8 cellular contexts compared by ENCODE assay signal in genomic region chr4:76067652-76068286, GRCh38. TPM values are rescaled to one million over a fixed set of nuclear protein-coding genes. Genes with fewer than 3 reads are reported as not detected.
DNase-seq lines count a peak whose midpoint lies in the region; ATAC-seq and TF ChIP-seq lines count a peak whose summit lies in the region.

No MANE protein-coding gene starts in this region.

- H3K4me3 Mint-ChIP-seq in activated naive CD4-positive, alpha-beta T cell treated with anti-CD3 and anti-CD28 coated beads, Interleukin-2, amount 10 ng/mL, durations not matched to agents 7 days and 5 days, result no peak overlapping the region

- H3F3A ChIP-seq in Loucy (ENCODE audit: low read depth), result no peaks in the 10 kb centered on the region

- H2AFZ ChIP-seq in Loucy (ENCODE audit: low read length), result no peak overlapping the region

- H3K9me2 ChIP-seq in Loucy (replicated peaks; ENCODE audit: low read depth, low read length), result no peaks in the 10 kb centered on the region

- 2% methylated on average over 2 of the region's 2 CpGs for WGBS in prostate gland

- TF ChIP-seq POLR2A in prostate gland (IDR thresholded peaks at IDR 0.05), result no peak

- in situ Hi-C loops in Caki2 (cut with HindIII; ENCODE audit: low pct_unique_long_range_greater_than_20kb, low sequenced_read_pairs), result no loop called here

- TF ChIP-seq CTCF in Loucy (conservative IDR thresholded peaks at IDR 0.05; ENCODE audit: low read length) (peak; percentile 88), prostate gland (IDR thresholded peaks at IDR 0.05) (peak; percentile 63 to 83 (median 74))

- no peak overlapping the region for H3K9ac ChIP-seq in Loucy (ENCODE audit: low read depth, low read length, poor library complexity, severe bottlenecking)

- no peak overlapping the region for H3K4me2 ChIP-seq in Loucy (ENCODE audit: low read depth, low read length, poor library complexity, severe bottlenecking)

- intact Hi-C loops in head of caudate nucleus (cut with DNase I) (no loop called here), prostate gland (cut with DNase I) (loop anchor here (1.0 to 10.0 kb wide), 2 partner anchors 72 to 153 kb away; no protein-coding TSS in a partner anchor)

- H4K20me1 ChIP-seq in Loucy (ENCODE audit: insufficient read depth, low read length, poor library complexity, severe bottlenecking), result no peaks in the 10 kb centered on the region

- peak; percentile 44 for DNase-seq in Caki2 (ENCODE audit: low read depth)
- DNase-seq in activated naive CD4-positive, alpha-beta T cell treated with anti-CD3 and anti-CD28 coated beads, Interleukin-2, amount 10 ng/mL, durations not matched to agents 7 days and 5 days, result peak; percentile 81
- DNase-seq in head of caudate nucleus, result peak; percentile 38 to 90 (median 77)
- DNase-seq in prostate gland (ENCODE audit: low spot score), result peak; percentile 79

- no peaks in the 10 kb centered on the region for H3K9me3 Mint-ChIP-seq in activated naive CD4-positive, alpha-beta T cell treated with anti-CD3 and anti-CD28 coated beads, Interleukin-2, amount 10 ng/mL, durations not matched to agents 7 days and 5 days

- H3K9me3 ChIP-seq in Loucy (ENCODE audit: insufficient read depth, low read depth, low read length) (no peaks in the 10 kb centered on the region), prostate gland (no peaks in the 10 kb centered on the region)

- no peaks in the 10 kb centered on the region for H3K79me2 ChIP-seq in Loucy (ENCODE audit: insufficient read depth, low read length)

- H3K4me1 Mint-ChIP-seq in activated naive CD4-positive, alpha-beta T cell treated with anti-CD3 and anti-CD28 coated beads, Interleukin-2, amount 10 ng/mL, durations not matched to agents 7 days and 5 days, result no peaks in the 10 kb centered on the region

- peak; percentile 83 for ATAC-seq in GM21515 (IDR thresholded peaks at IDR 0.05; ENCODE audit: unreplicated experiment)
- peak; percentile 99 for ATAC-seq in SK-N-SH treated with all-trans-retinoic acid at 6 μM for 48 hours
- no peak for ATAC-seq in GM19023 (IDR thresholded peaks at IDR 0.05; ENCODE audit: unreplicated experiment)

- no peaks in the 10 kb centered on the region for H3K27me3 Mint-ChIP-seq in activated naive CD4-positive, alpha-beta T cell treated with anti-CD3 and anti-CD28 coated beads, Interleukin-2, amount 10 ng/mL, durations not matched to agents 7 days and 5 days

- no peaks in the 10 kb centered on the region for H3K27me3 ChIP-seq in Loucy (ENCODE audit: insufficient read depth, low read length, poor library complexity, severe bottlenecking)
- no peaks in the 10 kb centered on the region for H3K27me3 ChIP-seq in prostate gland (replicated peaks; ENCODE audit: insufficient read depth)

- H3K4me1 ChIP-seq in Loucy (ENCODE audit: insufficient read depth, low read length, poor library complexity, severe bottlenecking) (no peaks in the 10 kb centered on the region), prostate gland (replicated peaks) (no peaks in the 10 kb centered on the region)

- no peaks in the 10 kb centered on the region for H3K36me3 ChIP-seq in Loucy (ENCODE audit: insufficient read depth, low read length)
- no peaks in the 10 kb centered on the region for H3K36me3 ChIP-seq in prostate gland

- no peak overlapping the region for H3K27ac Mint-ChIP-seq in activated naive CD4-positive, alpha-beta T cell treated with anti-CD3 and anti-CD28 coated beads, Interleukin-2, amount 10 ng/mL, durations not matched to agents 7 days and 5 days

- H3K36me3 Mint-ChIP-seq in activated naive CD4-positive, alpha-beta T cell treated with anti-CD3 and anti-CD28 coated beads, Interleukin-2, amount 10 ng/mL, durations not matched to agents 7 days and 5 days, result no peaks in the 10 kb centered on the region

- no peak overlapping the region for H3K4me3 ChIP-seq in Loucy (ENCODE audit: low read length, poor library complexity, severe bottlenecking)
- H3K4me3 ChIP-seq in prostate gland, result no peak overlapping the region

- CTCF ChIA-PET in activated naive CD4-positive, alpha-beta T cell treated with anti-CD3 and anti-CD28 coated beads, Interleukin-2, amount 10 ng/mL, durations not matched to agents 7 days and 5 days (lab: Charles Lee), result interaction anchor here (1.0 to 4.0 kb wide), 6 partner anchors 10 to 76 kb away, joined by 3 to 50 read pairs (median 4); no protein-coding TSS in a partner anchor

- no peak overlapping the region for H3K27ac ChIP-seq in prostate gland

TF ChIP-seq in SK-N-SH treated with all-trans-retinoic acid at 6 μM for 48 hours, 23 proteins besides CTCF, POLR2A, EP300 and RAD21:
- TF ChIP-seq CSDC2 (CRISPR knock-in tag; IDR thresholded peaks at IDR 0.05) (no peak), CSRNP3 (CRISPR knock-in tag; IDR thresholded peaks at IDR 0.05) (no peak)
TF ChIP-seq in SK-N-SH treated with all-trans-retinoic acid at 6 μM for 48 hours: peak in this region for 0.

RNA-seq across cellular contexts. Expression of gene ART3, which starts 6.7 kb away (rescaled TPM):
- total RNA-seq in Caki2 (2014; rRNA removed; shearing (Covaris generic); ENCODE audit: low replicate concordance), result not detected in 2 replicates
- 10 to 100 TPM in 1 of 2 donors, 1 to 10 TPM in 1; 3.8 to 24.8 TPM for total RNA-seq in prostate gland

RNA-seq across cellular contexts. Expression of gene CXCL11, which starts 31.9 kb away (rescaled TPM):
- total RNA-seq in Caki2 (2014; rRNA removed; shearing (Covaris generic); ENCODE audit: low replicate concordance), result not detected in 2 replicates
- under 1 TPM in 1 of 2 donors, not detected in 1; 0.23 TPM for total RNA-seq in prostate gland

RNA-seq across cellular contexts. Expression of gene CXCL10, which starts 44.5 kb away (rescaled TPM):
- total RNA-seq in Caki2 (2014; rRNA removed; shearing (Covaris generic); ENCODE audit: low replicate concordance), result 0.52 TPM in 1 of 2 replicates, not detected in the other
- under 1 TPM in 1 of 2 donors, not detected in 1; 0.51 TPM for total RNA-seq in prostate gland
